In genomic region chr16:69131167-69131748, GRCh38 we compare ENCODE assay signal across 7 cellular contexts. TPM values are rescaled to one million over a fixed set of nuclear protein-coding genes. Genes with fewer than 3 reads are reported as not detected.
A peak's percentile ranks its signal among the peaks of the same experiment; 100 is the strongest.
DNase-seq lines count a peak whose midpoint lies in the region; ATAC-seq, FAIRE-seq and TF ChIP-seq lines count a peak whose summit lies in the region.

No MANE protein-coding gene starts in this region.

- H3K27me3 Mint-ChIP-seq in activated naive CD8-positive, alpha-beta T cell, result no peaks in the 10 kb centered on the region

- peaks cover 54% of the 10 kb centered on the region for H3K4me1 Mint-ChIP-seq in activated naive CD8-positive, alpha-beta T cell (ENCODE audit: low read depth)

- intact Hi-C loops in right cardiac atrium (cut with DNase I) (no loop called here), sigmoid colon (cut with DNase I) (loop anchor here (5.0 kb wide), 2 partner anchors 284 to 604 kb away; no protein-coding TSS in a partner anchor)

- FAIRE-seq in HTR-8/SVneo (lab: Jason Lieb, UNC), result no peak

- H3K4me1 ChIP-seq in right cardiac atrium (ENCODE audit: control insufficient read depth, insufficient read depth, low read length) (no peaks in the 10 kb centered on the region), sigmoid colon (peaks cover 0 to 39% (median 24%) of the 10 kb centered on the region in 4 donors)

- H3K27ac ChIP-seq in right cardiac atrium (ENCODE audit: low read length), result peak overlapping the region; percentile 84
- H3K27ac ChIP-seq in sigmoid colon, result peak overlapping the region; percentile 89 to 96 (median 90)

- WGBS in right cardiac atrium, result 4% methylated on average over 11 of the region's 11 CpGs
- 4 to 7% methylated on average over 11 of the region's 11 CpGs for WGBS in sigmoid colon, 2 donors

- ATAC-seq in right cardiac atrium (peak in 1 of 2 donors; percentile 32), GM18502 (IDR thresholded peaks at IDR 0.05; ENCODE audit: poor library complexity, unreplicated experiment) (no peak)

- H3K27ac Mint-ChIP-seq in activated naive CD8-positive, alpha-beta T cell, result peak overlapping the region; percentile 90

- H3K36me3 Mint-ChIP-seq in activated naive CD8-positive, alpha-beta T cell, result peaks cover 8% of the 10 kb centered on the region

- no peaks in the 10 kb centered on the region for H3K36me3 ChIP-seq in sigmoid colon

- DNase-seq in NB4 (ENCODE audit: low read depth), result peak; percentile 88
- DNase-seq in right cardiac atrium, result no peak
- DNase-seq in sigmoid colon, result no peak
- no peak for DNase-seq in HTR-8/SVneo (ENCODE audit: insufficient read length, low spot score)

- H3K27me3 ChIP-seq in right cardiac atrium (ENCODE audit: control insufficient read depth, insufficient read depth) (no peaks in the 10 kb centered on the region), sigmoid colon (no peaks in the 10 kb centered on the region)

- peak overlapping the region; percentile 100 for H3K4me3 ChIP-seq in GM08714 (ENCODE audit: low read length)
- H3K4me3 ChIP-seq in NB4 (ENCODE audit: low read depth, low read length), result peak overlapping the region; percentile 95
- peak overlapping the region; percentile 94 for H3K4me3 ChIP-seq in right cardiac atrium (ENCODE audit: low read length)
- peak overlapping the region; percentile 82 to 98 (median 88) for H3K4me3 ChIP-seq in sigmoid colon

- no peak for TF ChIP-seq EP300 in sigmoid colon (IDR thresholded peaks at IDR 0.05)

- TF ChIP-seq CTCF in NB4 (IDR thresholded peaks at IDR 0.05; ENCODE audit: low read depth, low read length), result no peak
- TF ChIP-seq CTCF in sigmoid colon (IDR thresholded peaks at IDR 0.05), result no peak

- H3K9me3 Mint-ChIP-seq in activated naive CD8-positive, alpha-beta T cell (ENCODE audit: low read depth), result no peaks in the 10 kb centered on the region

- no peak for TF ChIP-seq POLR2A in NB4 (IDR thresholded peaks at IDR 0.05; ENCODE audit: extremely low read depth, insufficient read length)
- no peak for TF ChIP-seq POLR2A in sigmoid colon (IDR thresholded peaks at IDR 0.05)

- no peaks in the 10 kb centered on the region for H3K9me3 ChIP-seq in right cardiac atrium (ENCODE audit: control insufficient read depth, low read length)
- no peaks in the 10 kb centered on the region for H3K9me3 ChIP-seq in sigmoid colon

- peak overlapping the region; percentile 93 for H3K4me3 Mint-ChIP-seq in activated naive CD8-positive, alpha-beta T cell

RNA-seq across cellular contexts. Expression of gene CHTF8, which starts 1.1 kb away (rescaled TPM):
- total RNA-seq in right cardiac atrium (10 to 100 TPM; 48.5 to 60.3 (median 54.1) TPM), sigmoid colon (10 to 100 TPM; 46.3 to 79.2 (median 55.5) TPM)
- polyA plus RNA-seq in right cardiac atrium (29.6 TPM), sigmoid colon (10 to 100 TPM; 61.9 to 77.0 (median 72.4) TPM)

RNA-seq across cellular contexts. Expression of gene UTP4, which starts 1.2 kb away (rescaled TPM):
- 10 to 100 TPM; 21.3 to 35.1 (median 28.2) TPM for total RNA-seq in right cardiac atrium
- 13.4 TPM for polyA plus RNA-seq in right cardiac atrium
- 10 to 100 TPM; 24.6 to 37.5 (median 27.8) TPM for total RNA-seq in sigmoid colon
- polyA plus RNA-seq in sigmoid colon, result 10 to 100 TPM in 2 of 3 donors, 1 to 10 TPM in 1; 9.5 to 23.7 (median 13.8) TPM

RNA-seq across cellular contexts. Expression of gene HAS3, which starts 25.8 kb away (rescaled TPM):
- under 1 TPM; 0.18 to 0.89 (median 0.39) TPM for total RNA-seq in right cardiac atrium
- 0.50 TPM for polyA plus RNA-seq in right cardiac atrium
- total RNA-seq in sigmoid colon, result under 1 TPM; 0.36 to 0.95 (median 0.74) TPM
- polyA plus RNA-seq in sigmoid colon, result 1 to 10 TPM in 2 of 3 donors, under 1 TPM in 1; 0.60 to 5.8 (median 5.0) TPM

RNA-seq across cellular contexts. Expression of gene SNTB2, which starts 55.7 kb away (rescaled TPM):
- 10 to 100 TPM; 19.8 to 30.4 (median 22.4) TPM for total RNA-seq in right cardiac atrium
- polyA plus RNA-seq in right cardiac atrium, result 7.0 TPM
- total RNA-seq in sigmoid colon, result 10 to 100 TPM; 23.2 to 38.2 (median 30.0) TPM
- 1 to 10 TPM; 4.2 to 7.3 (median 5.8) TPM for polyA plus RNA-seq in sigmoid colon
